ENCODE assay signal across 1 cellular context in genomic region chr6:85673198-85674139, GRCh38.
TF ChIP-seq lines count a peak whose summit lies in the region.

No MANE protein-coding gene starts in this region.

TF ChIP-seq in H1, 55 proteins besides CTCF, POLR2A, EP300 and RAD21:
- TF ChIP-seq GTF2F1 (IDR thresholded peaks at IDR 0.05; ENCODE audit: borderline replicate concordance, low read depth, low read length) (no peak), POLR2AphosphoS5 (IDR thresholded peaks at IDR 0.05; ENCODE audit: low read depth, low read length) (peak; percentile 96), TAF7 (optimal IDR thresholded peaks at IDR 0.05; ENCODE audit: borderline replicate concordance, low read depth, low read length) (peak; percentile 56), ATF2 (IDR thresholded peaks at IDR 0.05; ENCODE audit: low read length) (peak; percentile 29; the same call in 1 of the 2 replicates)
